ENCODE assay signal across 34 cellular contexts in genomic region chr5:173188280-173188679, GRCh38. TPM values are rescaled to one million over a fixed set of nuclear protein-coding genes. Genes with fewer than 3 reads are reported as not detected.
"Had no signal": no experiment of that assay in that cellular context is flagged by ENCODE, and none has a peak within 500 bp of the region (broad histone marks: within the 10 kb centered on the region; RNA-seq: fewer than 3 reads in every experiment).

No MANE protein-coding gene starts in this region.

- H3K4me3 ChIP-seq: adrenal gland, ascending aorta, body of pancreas, breast epithelium, cardiac muscle cell had no signal

- H3K4me1 ChIP-seq: adrenal gland, ascending aorta, body of pancreas, breast epithelium had no signal

- FAIRE-seq: astrocyte, bronchial epithelial cell had no signal

- H3K36me3 ChIP-seq: adrenal gland, ascending aorta, brain microvascular endothelial cell, breast epithelium, cardiac muscle cell had no signal

- DNase-seq: activated effector memory CD4-positive, alpha-beta T cell treated with anti-CD3 and anti-CD28 coated beads, Interleukin-2, amount 50 U/mL, for 16 hours; activated effector memory CD4-positive, alpha-beta T cell treated with Interleukin-2 at 50 U/mL for 16 hours; activated gamma-delta T cell; activated gamma-delta T cell treated with Interleukin-2 at 50 U/mL for 16 hours; activated naive CD4-positive, alpha-beta T cell; activated naive CD4-positive, alpha-beta T cell treated with anti-CD3 and anti-CD28 coated beads for 36 hours; activated naive CD4-positive, alpha-beta T cell treated with anti-CD3 and anti-CD28 coated beads, Interleukin-2, amount 10 ng/mL, durations not matched to agents 7 days and 5 days; activated naive CD4-positive, alpha-beta T cell treated with Interleukin-2 at 50 U/mL for 16 hours; activated naive CD8-positive, alpha-beta T cell treated with anti-CD3 and anti-CD28 coated beads for 36 hours; activated naive CD8-positive, alpha-beta T cell treated with anti-CD3 and anti-CD28 coated beads, Interleukin-2, amount 10 ng/mL, durations not matched to agents 7 days and 5 days; activated naive CD8-positive, alpha-beta T cell treated with anti-CD3 and anti-CD28 coated beads, Interleukin-2, amount 50 U/mL, for 24 hours; activated T-cell treated with anti-CD3 and anti-CD28 coated beads, Interleukin-2, amount 50 U/mL, for 24 hours; activated T-cell treated with anti-CD3 and anti-CD28 coated beads, Interleukin-2, amount 50 U/mL, for 4 hours; activated T-cell treated with anti-CD3 and anti-CD28 coated beads, Interleukin-2, amount 50 U/mL, for 48 hours; activated T-cell treated with anti-CD3 and anti-CD28 coated beads, Interleukin-2, amount 50 U/mL, for 72 hours; adrenal gland; amniotic stem cell; amygdala; anterior cingulate cortex; aorta; body of pancreas; brain microvascular endothelial cell; caudate nucleus; central memory CD4-positive, alpha-beta T cell; cerebellar nuclear complex had no signal

- H3K27ac ChIP-seq: adrenal gland, ascending aorta, body of pancreas, brain microvascular endothelial cell, breast epithelium, cardiac muscle cell had no signal

- ATAC-seq: activated naive CD8-positive, alpha-beta T cell treated with anti-CD3 and anti-CD28 coated beads, Interleukin-2, amount 50 U/mL, for 24 hours; activated T-cell treated with anti-CD3 and anti-CD28 coated beads, Interleukin-2, amount 50 U/mL, for 4 hours; activated T-helper 17 cell treated with anti-CD3 and anti-CD28 coated beads, Interleukin-2, amount 50 U/mL, for 72 hours; body of pancreas had no signal

- H3K27me3 ChIP-seq: adrenal gland, ascending aorta, body of pancreas, brain microvascular endothelial cell, breast epithelium, cardiac muscle cell had no signal

- H3K9me3 ChIP-seq: adrenal gland, ascending aorta, body of pancreas, breast epithelium had no signal

RNA-seq across cellular contexts. Expression of gene NKX2-5, which starts 46.7 kb away (rescaled TPM):
- total RNA-seq: activated naive CD4-positive, alpha-beta T cell treated with anti-CD3 and anti-CD28 coated beads for 36 hours; activated naive CD8-positive, alpha-beta T cell treated with anti-CD3 and anti-CD28 coated beads, Interleukin-2, amount 10 ng/mL, durations not matched to agents 7 days and 5 days; activated T-cell treated with anti-CD3 and anti-CD28 coated beads, Interleukin-2, amount 50 U/mL, for 4 hours; activated T-helper 1 cell treated with anti-CD3 and anti-CD28 coated beads, Interleukin-12 subunit alpha, Interleukin-12 subunit beta, Interleukin-2, Interleukin-4 antibody, amounts not matched to agents 30 ng/mL and 10 ng/mL and 1 ng/mL, durations not matched to agents 14 hours and 24 hours and 36 hours; activated T-helper 17 cell treated with anti-CD3 and anti-CD28 coated beads, Interleukin-2, amount 50 U/mL, for 72 hours; activated T-helper 2 cell treated with anti-CD3 and anti-CD28 coated beads, Interferon-gamma antibody, Interleukin-2, Interleukin-4, amounts not matched to agents 10 μg/mL and 5 μg/mL and 100 μg/mL, durations not matched to agents 14 hours and 24 hours and 36 hours; adrenal gland; aorta; ascending aorta; body of pancreas; bronchial epithelial cell; cerebellum had no signal
